In the genomic region with DNA sequence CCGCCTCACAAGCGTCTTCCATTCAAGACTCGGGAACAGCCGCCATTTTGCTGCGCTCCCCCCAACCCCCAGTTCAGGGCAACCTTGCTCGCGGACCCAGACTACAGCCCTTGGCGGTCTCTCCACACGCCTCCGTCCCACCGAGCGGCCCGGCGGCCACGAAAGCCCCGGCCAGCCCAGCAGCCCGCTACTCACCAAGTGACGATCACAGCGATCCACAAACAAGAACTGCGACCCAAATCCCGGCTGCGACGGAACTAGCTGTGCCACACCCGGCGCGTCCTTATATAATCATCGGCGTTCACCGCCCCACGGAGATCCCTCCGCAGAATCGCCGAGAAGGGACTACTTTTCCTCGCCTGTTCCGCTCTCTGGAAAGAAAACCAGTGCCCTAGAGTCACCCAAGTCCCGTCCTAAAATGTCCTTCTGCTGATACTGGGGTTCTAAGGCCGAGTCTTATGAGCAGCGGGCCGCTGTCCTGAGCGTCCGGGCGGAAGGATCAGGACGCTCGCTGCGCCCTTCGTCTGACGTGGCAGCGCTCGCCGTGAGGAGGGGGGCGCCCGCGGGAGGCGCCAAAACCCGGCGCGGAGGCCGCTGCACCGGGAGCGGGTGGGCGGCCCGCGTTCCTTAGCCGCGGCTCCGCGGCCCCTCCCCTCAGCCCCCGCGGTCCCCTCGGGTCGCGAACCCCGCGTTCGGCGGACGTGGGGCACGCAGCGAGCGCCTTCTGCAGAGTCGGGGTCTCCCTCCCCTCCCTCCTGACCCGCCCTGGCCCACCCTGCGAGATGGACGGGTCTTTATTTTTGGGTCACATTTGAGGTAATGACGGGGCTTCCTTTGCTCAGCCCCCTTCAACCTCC, we compare ENCODE assay signal across 1 cellular context.
TF ChIP-seq lines count a peak whose summit lies in the region.

UBC (minus strand) TSS at position 259 of the 857 bp plus-strand sequence. CDS start 879 bp downstream, outside the sequence.

TF ChIP-seq in HepG2, 621 proteins besides CTCF, POLR2A, EP300 and RAD21 (continued from another document and continues in another):
- TF ChIP-seq, protein P1, sequence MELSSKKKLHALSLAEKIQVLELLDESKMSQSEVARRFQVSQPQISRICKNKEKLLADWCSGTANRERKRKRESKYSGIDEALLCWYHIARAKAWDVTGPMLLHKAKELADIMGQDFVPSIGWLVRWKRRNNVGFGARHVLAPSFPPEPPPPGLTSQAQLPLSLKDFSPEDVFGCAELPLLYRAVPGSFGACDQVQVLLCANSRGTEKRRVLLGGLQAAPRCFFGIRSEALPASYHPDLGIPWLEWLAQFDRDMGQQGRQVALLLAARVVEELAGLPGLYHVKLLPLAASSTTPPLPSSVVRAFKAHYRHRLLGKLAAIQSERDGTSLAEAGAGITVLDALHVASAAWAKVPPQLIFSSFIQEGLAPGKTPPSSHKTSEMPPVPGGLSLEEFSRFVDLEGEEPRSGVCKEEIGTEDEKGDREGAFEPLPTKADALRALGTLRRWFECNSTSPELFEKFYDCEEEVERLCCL (CRISPR knock-in tag; IDR thresholded peaks at IDR 0.05; ENCODE audit: borderline replicate concordance): peak; percentile 62; the same call in 1 of the 2 replicates
- TF ChIP-seq ZSCAN20 (CRISPR knock-in tag; IDR thresholded peaks at IDR 0.05; ENCODE audit: borderline replicate concordance) (no peak), KAT7 (CRISPR knock-in tag; IDR thresholded peaks at IDR 0.05; ENCODE audit: borderline replicate concordance) (peak; percentile 92), HNRNPUL1 (IDR thresholded peaks at IDR 0.05; ENCODE audit: low read depth, low read length) (0 out of 2 replicates have a peak, but pooled peaks have one; percentile 59), BRCA1 (CRISPR knock-in tag; IDR thresholded peaks at IDR 0.05) (peak; percentile 71; the same call in 1 of the 2 replicates), ARNT2 (CRISPR knock-in tag; IDR thresholded peaks at IDR 0.05; ENCODE audit: low read depth) (peak; percentile 63), ZFP36L2 (CRISPR knock-in tag; IDR thresholded peaks at IDR 0.05) (0 out of 2 replicates have a peak, but pooled peaks have one; percentile 8), NR2F6 (IDR thresholded peaks at IDR 0.05) (no peak), NR2F6 (CRISPR knock-in tag; IDR thresholded peaks at IDR 0.05) (peak; percentile 16; the same call in 1 of the 2 replicates), NFYB (CRISPR knock-in tag; IDR thresholded peaks at IDR 0.05) (peak; percentile 61), PAWR (CRISPR knock-in tag; IDR thresholded peaks at IDR 0.05; ENCODE audit: borderline replicate concordance) (no peak), ZNF546 (CRISPR knock-in tag; conservative IDR thresholded peaks at IDR 0.05) (0 out of 2 replicates have a peak, but pooled peaks have one; percentile 63), ZNF788 (CRISPR knock-in tag; IDR thresholded peaks at IDR 0.05; ENCODE audit: borderline replicate concordance) (peak; percentile 71; the same call in 1 of the 2 replicates), HDAC6 (IDR thresholded peaks at IDR 0.05; ENCODE audit: low read depth, low read length) (peak; percentile 94), PCBP1 (IDR thresholded peaks at IDR 0.05; ENCODE audit: borderline replicate concordance, low read depth, low read length) (peak; percentile 99; the same call in 1 of the 2 replicates), ZNF724P (CRISPR knock-in tag; IDR thresholded peaks at IDR 0.05; ENCODE audit: borderline replicate concordance) (0 out of 2 replicates have a peak, but pooled peaks have one; percentile 45), HNF4A (CRISPR knock-in tag; IDR thresholded peaks at IDR 0.05) (no peak; the same call in 1 of the 2 replicates), NRL (CRISPR knock-in tag; IDR thresholded peaks at IDR 0.05; ENCODE audit: borderline replicate concordance) (peak; percentile 85; the same call in 1 of the 2 replicates), KMT2B (CRISPR knock-in tag; IDR thresholded peaks at IDR 0.05) (peak; percentile 77; the same call in 1 of the 2 replicates), ZSCAN25 (CRISPR knock-in tag; IDR thresholded peaks at IDR 0.05) (0 out of 2 replicates have a peak, but pooled peaks have one; percentile 18), ATF1 (CRISPR knock-in tag; IDR thresholded peaks at IDR 0.05) (peak; percentile 95), KLF6 (CRISPR knock-in tag; IDR thresholded peaks at IDR 0.05) (peak; percentile 96), KDM5A (IDR thresholded peaks at IDR 0.05; ENCODE audit: borderline replicate concordance, low read length) (peak; percentile 60; the same call in 1 of the 2 replicates), NFKBIZ (CRISPR knock-in tag; IDR thresholded peaks at IDR 0.05) (no peak), ZBTB7A (CRISPR knock-in tag; IDR thresholded peaks at IDR 0.05) (peak; percentile 81), POLR2AphosphoS2 (IDR thresholded peaks at IDR 0.05; ENCODE audit: low read depth, low read length) (peak; percentile 99), ZNF580 (CRISPR knock-in tag; IDR thresholded peaks at IDR 0.05; ENCODE audit: borderline replicate concordance, low read depth) (peak; percentile 85; the same call in 1 of the 2 replicates), JARID2 (CRISPR knock-in tag; IDR thresholded peaks at IDR 0.05; ENCODE audit: insufficient replicate concordance) (no peak), BCL3 (CRISPR knock-in tag; IDR thresholded peaks at IDR 0.05) (peak; percentile 57; the same call in 1 of the 2 replicates), PPARG (CRISPR knock-in tag; conservative IDR thresholded peaks at IDR 0.05) (0 out of 2 replicates have a peak, but pooled peaks have one; percentile 63), CBFB (CRISPR knock-in tag; IDR thresholded peaks at IDR 0.05) (peak; percentile 69), POGZ (CRISPR knock-in tag; IDR thresholded peaks at IDR 0.05) (peak; percentile 95), TCF7L2 (IDR thresholded peaks at IDR 0.05; ENCODE audit: low read depth, low read length) (no peak), TEAD2 (CRISPR knock-in tag; IDR thresholded peaks at IDR 0.05) (no peak)
- TF ChIP-seq, protein P2, sequence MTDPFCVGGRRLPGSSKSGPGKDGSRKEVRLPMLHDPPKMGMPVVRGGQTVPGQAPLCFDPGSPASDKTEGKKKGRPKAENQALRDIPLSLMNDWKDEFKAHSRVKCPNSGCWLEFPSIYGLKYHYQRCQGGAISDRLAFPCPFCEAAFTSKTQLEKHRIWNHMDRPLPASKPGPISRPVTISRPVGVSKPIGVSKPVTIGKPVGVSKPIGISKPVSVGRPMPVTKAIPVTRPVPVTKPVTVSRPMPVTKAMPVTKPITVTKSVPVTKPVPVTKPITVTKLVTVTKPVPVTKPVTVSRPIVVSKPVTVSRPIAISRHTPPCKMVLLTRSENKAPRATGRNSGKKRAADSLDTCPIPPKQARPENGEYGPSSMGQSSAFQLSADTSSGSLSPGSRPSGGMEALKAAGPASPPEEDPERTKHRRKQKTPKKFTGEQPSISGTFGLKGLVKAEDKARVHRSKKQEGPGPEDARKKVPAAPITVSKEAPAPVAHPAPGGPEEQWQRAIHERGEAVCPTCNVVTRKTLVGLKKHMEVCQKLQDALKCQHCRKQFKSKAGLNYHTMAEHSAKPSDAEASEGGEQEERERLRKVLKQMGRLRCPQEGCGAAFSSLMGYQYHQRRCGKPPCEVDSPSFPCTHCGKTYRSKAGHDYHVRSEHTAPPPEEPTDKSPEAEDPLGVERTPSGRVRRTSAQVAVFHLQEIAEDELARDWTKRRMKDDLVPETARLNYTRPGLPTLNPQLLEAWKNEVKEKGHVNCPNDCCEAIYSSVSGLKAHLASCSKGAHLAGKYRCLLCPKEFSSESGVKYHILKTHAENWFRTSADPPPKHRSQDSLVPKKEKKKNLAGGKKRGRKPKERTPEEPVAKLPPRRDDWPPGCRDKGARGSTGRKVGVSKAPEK (CRISPR knock-in tag; IDR thresholded peaks at IDR 0.05; ENCODE audit: borderline replicate concordance): no peak
- TF ChIP-seq, protein P3, sequence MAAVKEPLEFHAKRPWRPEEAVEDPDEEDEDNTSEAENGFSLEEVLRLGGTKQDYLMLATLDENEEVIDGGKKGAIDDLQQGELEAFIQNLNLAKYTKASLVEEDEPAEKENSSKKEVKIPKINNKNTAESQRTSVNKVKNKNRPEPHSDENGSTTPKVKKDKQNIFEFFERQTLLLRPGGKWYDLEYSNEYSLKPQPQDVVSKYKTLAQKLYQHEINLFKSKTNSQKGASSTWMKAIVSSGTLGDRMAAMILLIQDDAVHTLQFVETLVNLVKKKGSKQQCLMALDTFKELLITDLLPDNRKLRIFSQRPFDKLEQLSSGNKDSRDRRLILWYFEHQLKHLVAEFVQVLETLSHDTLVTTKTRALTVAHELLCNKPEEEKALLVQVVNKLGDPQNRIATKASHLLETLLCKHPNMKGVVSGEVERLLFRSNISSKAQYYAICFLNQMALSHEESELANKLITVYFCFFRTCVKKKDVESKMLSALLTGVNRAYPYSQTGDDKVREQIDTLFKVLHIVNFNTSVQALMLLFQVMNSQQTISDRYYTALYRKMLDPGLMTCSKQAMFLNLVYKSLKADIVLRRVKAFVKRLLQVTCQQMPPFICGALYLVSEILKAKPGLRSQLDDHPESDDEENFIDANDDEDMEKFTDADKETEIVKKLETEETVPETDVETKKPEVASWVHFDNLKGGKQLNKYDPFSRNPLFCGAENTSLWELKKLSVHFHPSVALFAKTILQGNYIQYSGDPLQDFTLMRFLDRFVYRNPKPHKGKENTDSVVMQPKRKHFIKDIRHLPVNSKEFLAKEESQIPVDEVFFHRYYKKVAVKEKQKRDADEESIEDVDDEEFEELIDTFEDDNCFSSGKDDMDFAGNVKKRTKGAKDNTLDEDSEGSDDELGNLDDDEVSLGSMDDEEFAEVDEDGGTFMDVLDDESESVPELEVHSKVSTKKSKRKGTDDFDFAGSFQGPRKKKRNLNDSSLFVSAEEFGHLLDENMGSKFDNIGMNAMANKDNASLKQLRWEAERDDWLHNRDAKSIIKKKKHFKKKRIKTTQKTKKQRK (IDR thresholded peaks at IDR 0.05; ENCODE audit: low read length): no peak
- TF ChIP-seq, protein P4, sequence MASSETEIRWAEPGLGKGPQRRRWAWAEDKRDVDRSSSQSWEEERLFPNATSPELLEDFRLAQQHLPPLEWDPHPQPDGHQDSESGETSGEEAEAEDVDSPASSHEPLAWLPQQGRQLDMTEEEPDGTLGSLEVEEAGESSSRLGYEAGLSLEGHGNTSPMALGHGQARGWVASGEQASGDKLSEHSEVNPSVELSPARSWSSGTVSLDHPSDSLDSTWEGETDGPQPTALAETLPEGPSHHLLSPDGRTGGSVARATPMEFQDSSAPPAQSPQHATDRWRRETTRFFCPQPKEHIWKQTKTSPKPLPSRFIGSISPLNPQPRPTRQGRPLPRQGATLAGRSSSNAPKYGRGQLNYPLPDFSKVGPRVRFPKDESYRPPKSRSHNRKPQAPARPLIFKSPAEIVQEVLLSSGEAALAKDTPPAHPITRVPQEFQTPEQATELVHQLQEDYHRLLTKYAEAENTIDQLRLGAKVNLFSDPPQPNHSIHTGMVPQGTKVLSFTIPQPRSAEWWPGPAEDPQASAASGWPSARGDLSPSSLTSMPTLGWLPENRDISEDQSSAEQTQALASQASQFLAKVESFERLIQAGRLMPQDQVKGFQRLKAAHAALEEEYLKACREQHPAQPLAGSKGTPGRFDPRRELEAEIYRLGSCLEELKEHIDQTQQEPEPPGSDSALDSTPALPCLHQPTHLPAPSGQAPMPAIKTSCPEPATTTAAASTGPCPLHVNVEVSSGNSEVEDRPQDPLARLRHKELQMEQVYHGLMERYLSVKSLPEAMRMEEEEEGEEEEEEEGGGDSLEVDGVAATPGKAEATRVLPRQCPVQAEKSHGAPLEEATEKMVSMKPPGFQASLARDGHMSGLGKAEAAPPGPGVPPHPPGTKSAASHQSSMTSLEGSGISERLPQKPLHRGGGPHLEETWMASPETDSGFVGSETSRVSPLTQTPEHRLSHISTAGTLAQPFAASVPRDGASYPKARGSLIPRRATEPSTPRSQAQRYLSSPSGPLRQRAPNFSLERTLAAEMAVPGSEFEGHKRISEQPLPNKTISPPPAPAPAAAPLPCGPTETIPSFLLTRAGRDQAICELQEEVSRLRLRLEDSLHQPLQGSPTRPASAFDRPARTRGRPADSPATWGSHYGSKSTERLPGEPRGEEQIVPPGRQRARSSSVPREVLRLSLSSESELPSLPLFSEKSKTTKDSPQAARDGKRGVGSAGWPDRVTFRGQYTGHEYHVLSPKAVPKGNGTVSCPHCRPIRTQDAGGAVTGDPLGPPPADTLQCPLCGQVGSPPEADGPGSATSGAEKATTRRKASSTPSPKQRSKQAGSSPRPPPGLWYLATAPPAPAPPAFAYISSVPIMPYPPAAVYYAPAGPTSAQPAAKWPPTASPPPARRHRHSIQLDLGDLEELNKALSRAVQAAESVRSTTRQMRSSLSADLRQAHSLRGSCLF (CRISPR knock-in tag; IDR thresholded peaks at IDR 0.05; ENCODE audit: borderline replicate concordance): no peak; the same call in 1 of the 2 replicates
- TF ChIP-seq, protein P5, sequence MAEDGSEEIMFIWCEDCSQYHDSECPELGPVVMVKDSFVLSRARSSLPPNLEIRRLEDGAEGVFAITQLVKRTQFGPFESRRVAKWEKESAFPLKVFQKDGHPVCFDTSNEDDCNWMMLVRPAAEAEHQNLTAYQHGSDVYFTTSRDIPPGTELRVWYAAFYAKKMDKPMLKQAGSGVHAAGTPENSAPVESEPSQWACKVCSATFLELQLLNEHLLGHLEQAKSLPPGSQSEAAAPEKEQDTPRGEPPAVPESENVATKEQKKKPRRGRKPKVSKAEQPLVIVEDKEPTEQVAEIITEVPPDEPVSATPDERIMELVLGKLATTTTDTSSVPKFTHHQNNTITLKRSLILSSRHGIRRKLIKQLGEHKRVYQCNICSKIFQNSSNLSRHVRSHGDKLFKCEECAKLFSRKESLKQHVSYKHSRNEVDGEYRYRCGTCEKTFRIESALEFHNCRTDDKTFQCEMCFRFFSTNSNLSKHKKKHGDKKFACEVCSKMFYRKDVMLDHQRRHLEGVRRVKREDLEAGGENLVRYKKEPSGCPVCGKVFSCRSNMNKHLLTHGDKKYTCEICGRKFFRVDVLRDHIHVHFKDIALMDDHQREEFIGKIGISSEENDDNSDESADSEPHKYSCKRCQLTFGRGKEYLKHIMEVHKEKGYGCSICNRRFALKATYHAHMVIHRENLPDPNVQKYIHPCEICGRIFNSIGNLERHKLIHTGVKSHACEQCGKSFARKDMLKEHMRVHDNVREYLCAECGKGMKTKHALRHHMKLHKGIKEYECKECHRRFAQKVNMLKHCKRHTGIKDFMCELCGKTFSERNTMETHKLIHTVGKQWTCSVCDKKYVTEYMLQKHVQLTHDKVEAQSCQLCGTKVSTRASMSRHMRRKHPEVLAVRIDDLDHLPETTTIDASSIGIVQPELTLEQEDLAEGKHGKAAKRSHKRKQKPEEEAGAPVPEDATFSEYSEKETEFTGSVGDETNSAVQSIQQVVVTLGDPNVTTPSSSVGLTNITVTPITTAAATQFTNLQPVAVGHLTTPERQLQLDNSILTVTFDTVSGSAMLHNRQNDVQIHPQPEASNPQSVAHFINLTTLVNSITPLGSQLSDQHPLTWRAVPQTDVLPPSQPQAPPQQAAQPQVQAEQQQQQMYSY (CRISPR knock-in tag; IDR thresholded peaks at IDR 0.05): peak; percentile 100
